Comparison of ENCODE assay signal across 1 cellular context in genomic region chr12:13100882-13101769, GRCh38.
A peak's percentile ranks its signal among the peaks of the same experiment; 100 is the strongest.
TF ChIP-seq lines count a peak whose summit lies in the region.

No MANE protein-coding gene starts in this region.

TF ChIP-seq in HepG2, 621 proteins besides CTCF, POLR2A, EP300 and RAD21 (continued from another document):
- TF ChIP-seq, protein P1, sequence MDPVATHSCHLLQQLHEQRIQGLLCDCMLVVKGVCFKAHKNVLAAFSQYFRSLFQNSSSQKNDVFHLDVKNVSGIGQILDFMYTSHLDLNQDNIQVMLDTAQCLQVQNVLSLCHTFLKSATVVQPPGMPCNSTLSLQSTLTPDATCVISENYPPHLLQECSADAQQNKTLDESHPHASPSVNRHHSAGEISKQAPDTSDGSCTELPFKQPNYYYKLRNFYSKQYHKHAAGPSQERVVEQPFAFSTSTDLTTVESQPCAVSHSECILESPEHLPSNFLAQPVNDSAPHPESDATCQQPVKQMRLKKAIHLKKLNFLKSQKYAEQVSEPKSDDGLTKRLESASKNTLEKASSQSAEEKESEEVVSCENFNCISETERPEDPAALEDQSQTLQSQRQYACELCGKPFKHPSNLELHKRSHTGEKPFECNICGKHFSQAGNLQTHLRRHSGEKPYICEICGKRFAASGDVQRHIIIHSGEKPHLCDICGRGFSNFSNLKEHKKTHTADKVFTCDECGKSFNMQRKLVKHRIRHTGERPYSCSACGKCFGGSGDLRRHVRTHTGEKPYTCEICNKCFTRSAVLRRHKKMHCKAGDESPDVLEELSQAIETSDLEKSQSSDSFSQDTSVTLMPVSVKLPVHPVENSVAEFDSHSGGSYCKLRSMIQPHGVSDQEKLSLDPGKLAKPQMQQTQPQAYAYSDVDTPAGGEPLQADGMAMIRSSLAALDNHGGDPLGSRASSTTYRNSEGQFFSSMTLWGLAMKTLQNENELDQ (CRISPR knock-in tag; IDR thresholded peaks at IDR 0.05; ENCODE audit: borderline replicate concordance): no peak
- no peak for TF ChIP-seq ARNTL (CRISPR knock-in tag; IDR thresholded peaks at IDR 0.05)
- TF ChIP-seq, protein P2, sequence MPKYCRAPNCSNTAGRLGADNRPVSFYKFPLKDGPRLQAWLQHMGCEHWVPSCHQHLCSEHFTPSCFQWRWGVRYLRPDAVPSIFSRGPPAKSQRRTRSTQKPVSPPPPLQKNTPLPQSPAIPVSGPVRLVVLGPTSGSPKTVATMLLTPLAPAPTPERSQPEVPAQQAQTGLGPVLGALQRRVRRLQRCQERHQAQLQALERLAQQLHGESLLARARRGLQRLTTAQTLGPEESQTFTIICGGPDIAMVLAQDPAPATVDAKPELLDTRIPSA (CRISPR knock-in tag; IDR thresholded peaks at IDR 0.05; ENCODE audit: borderline replicate concordance): no peak
- TF ChIP-seq SAFB2 (CRISPR knock-in tag; IDR thresholded peaks at IDR 0.05; ENCODE audit: borderline replicate concordance, low read depth): no peak
- no peak for TF ChIP-seq XBP1 (CRISPR knock-in tag; IDR thresholded peaks at IDR 0.05)
- no peak for TF ChIP-seq SRSF1 (optimal IDR thresholded peaks at IDR 0.05; ENCODE audit: low read depth, low read length)
- TF ChIP-seq YEATS4 (CRISPR knock-in tag; IDR thresholded peaks at IDR 0.05; ENCODE audit: borderline replicate concordance): peak; percentile 37; the same call in 1 of the 2 replicates
- no peak for TF ChIP-seq TAF1 (CRISPR knock-in tag; IDR thresholded peaks at IDR 0.05)
- TF ChIP-seq RXRA (CRISPR knock-in tag; IDR thresholded peaks at IDR 0.05): no peak
- TF ChIP-seq MLLT10 (CRISPR knock-in tag; IDR thresholded peaks at IDR 0.05): no peak
- no peak for TF ChIP-seq ZNF326 (CRISPR knock-in tag; IDR thresholded peaks at IDR 0.05; ENCODE audit: borderline replicate concordance)
- no peak for TF ChIP-seq ZMAT3 (CRISPR knock-in tag; conservative IDR thresholded peaks at IDR 0.05)
- TF ChIP-seq FOXM1 (CRISPR knock-in tag; IDR thresholded peaks at IDR 0.05): no peak
- no peak for TF ChIP-seq FOXJ3 (CRISPR knock-in tag; IDR thresholded peaks at IDR 0.05; ENCODE audit: borderline replicate concordance)
- TF ChIP-seq FOSL2 (CRISPR knock-in tag; IDR thresholded peaks at IDR 0.05): 0 out of 2 replicates have a peak, but pooled peaks have one; percentile 24
- TF ChIP-seq, protein P3, sequence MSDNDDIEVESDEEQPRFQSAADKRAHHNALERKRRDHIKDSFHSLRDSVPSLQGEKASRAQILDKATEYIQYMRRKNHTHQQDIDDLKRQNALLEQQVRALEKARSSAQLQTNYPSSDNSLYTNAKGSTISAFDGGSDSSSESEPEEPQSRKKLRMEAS (IDR thresholded peaks at IDR 0.05): 0 out of 2 replicates have a peak, but pooled peaks have one; percentile 19
- TF ChIP-seq ZNF546 (CRISPR knock-in tag; conservative IDR thresholded peaks at IDR 0.05): no peak
- TF ChIP-seq, protein P4, sequence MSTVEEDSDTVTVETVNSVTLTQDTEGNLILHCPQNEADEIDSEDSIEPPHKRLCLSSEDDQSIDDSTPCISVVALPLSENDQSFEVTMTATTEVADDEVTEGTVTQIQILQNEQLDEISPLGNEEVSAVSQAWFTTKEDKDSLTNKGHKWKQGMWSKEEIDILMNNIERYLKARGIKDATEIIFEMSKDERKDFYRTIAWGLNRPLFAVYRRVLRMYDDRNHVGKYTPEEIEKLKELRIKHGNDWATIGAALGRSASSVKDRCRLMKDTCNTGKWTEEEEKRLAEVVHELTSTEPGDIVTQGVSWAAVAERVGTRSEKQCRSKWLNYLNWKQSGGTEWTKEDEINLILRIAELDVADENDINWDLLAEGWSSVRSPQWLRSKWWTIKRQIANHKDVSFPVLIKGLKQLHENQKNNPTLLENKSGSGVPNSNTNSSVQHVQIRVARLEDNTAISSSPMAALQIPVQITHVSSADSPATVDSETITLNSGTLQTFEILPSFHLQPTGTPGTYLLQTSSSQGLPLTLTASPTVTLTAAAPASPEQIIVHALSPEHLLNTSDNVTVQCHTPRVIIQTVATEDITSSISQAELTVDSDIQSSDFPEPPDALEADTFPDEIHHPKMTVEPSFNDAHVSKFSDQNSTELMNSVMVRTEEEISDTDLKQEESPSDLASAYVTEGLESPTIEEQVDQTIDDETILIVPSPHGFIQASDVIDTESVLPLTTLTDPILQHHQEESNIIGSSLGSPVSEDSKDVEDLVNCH (CRISPR knock-in tag; IDR thresholded peaks at IDR 0.05): no peak
- no peak for TF ChIP-seq FOXA1 (IDR thresholded peaks at IDR 0.05)
- no peak for TF ChIP-seq FOXA1 (CRISPR knock-in tag; IDR thresholded peaks at IDR 0.05)
- peak; percentile 95 for TF ChIP-seq RFX1 (IDR thresholded peaks at IDR 0.05)
- no peak for TF ChIP-seq HNRNPUL1 (IDR thresholded peaks at IDR 0.05; ENCODE audit: low read depth, low read length)
- TF ChIP-seq TARDBP (CRISPR knock-in tag; IDR thresholded peaks at IDR 0.05): no peak
- TF ChIP-seq CCAR2 (optimal IDR thresholded peaks at IDR 0.05; ENCODE audit: low read depth, low read length): no peak
- TF ChIP-seq GFI1 (CRISPR knock-in tag; IDR thresholded peaks at IDR 0.05; ENCODE audit: borderline replicate concordance): no peak
- no peak for TF ChIP-seq ZNF367 (CRISPR knock-in tag; IDR thresholded peaks at IDR 0.05; ENCODE audit: borderline replicate concordance)
- no peak for TF ChIP-seq SMAD3 (CRISPR knock-in tag; IDR thresholded peaks at IDR 0.05)
- TF ChIP-seq ZNF235 (CRISPR knock-in tag; IDR thresholded peaks at IDR 0.05; ENCODE audit: borderline replicate concordance): no peak
- 0 out of 2 replicates have a peak, but pooled peaks have one; percentile 9 for TF ChIP-seq MAZ (IDR thresholded peaks at IDR 0.05; ENCODE audit: borderline replicate concordance, low read depth, low read length)
- no peak for TF ChIP-seq MAZ (CRISPR knock-in tag; IDR thresholded peaks at IDR 0.05; ENCODE audit: low read depth)
- no peak for TF ChIP-seq ZFP36 (IDR thresholded peaks at IDR 0.05; ENCODE audit: borderline replicate concordance, low read depth, low read length, partially characterized antibody)
- TF ChIP-seq DNMT3B (CRISPR knock-in tag; conservative IDR thresholded peaks at IDR 0.05): no peak
- TF ChIP-seq RBM22 (optimal IDR thresholded peaks at IDR 0.05; ENCODE audit: low read length): peak; percentile 99
- no peak for TF ChIP-seq ZC3H4 (CRISPR knock-in tag; IDR thresholded peaks at IDR 0.05; ENCODE audit: borderline replicate concordance)
- TF ChIP-seq ATF4 (CRISPR knock-in tag; IDR thresholded peaks at IDR 0.05): no peak
- TF ChIP-seq, protein P5, sequence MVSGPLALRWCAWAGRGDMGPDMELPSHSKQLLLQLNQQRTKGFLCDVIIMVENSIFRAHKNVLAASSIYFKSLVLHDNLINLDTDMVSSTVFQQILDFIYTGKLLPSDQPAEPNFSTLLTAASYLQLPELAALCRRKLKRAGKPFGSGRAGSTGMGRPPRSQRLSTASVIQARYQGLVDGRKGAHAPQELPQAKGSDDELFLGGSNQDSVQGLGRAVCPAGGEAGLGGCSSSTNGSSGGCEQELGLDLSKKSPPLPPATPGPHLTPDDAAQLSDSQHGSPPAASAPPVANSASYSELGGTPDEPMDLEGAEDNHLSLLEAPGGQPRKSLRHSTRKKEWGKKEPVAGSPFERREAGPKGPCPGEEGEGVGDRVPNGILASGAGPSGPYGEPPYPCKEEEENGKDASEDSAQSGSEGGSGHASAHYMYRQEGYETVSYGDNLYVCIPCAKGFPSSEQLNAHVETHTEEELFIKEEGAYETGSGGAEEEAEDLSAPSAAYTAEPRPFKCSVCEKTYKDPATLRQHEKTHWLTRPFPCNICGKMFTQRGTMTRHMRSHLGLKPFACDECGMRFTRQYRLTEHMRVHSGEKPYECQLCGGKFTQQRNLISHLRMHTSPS (CRISPR knock-in tag; IDR thresholded peaks at IDR 0.05; ENCODE audit: low read depth): no peak
- TF ChIP-seq HES4 (CRISPR knock-in tag; IDR thresholded peaks at IDR 0.05; ENCODE audit: borderline replicate concordance): no peak
- no peak for TF ChIP-seq ZNF737 (CRISPR knock-in tag; IDR thresholded peaks at IDR 0.05; ENCODE audit: borderline replicate concordance)
- no peak for TF ChIP-seq ZNF720 (CRISPR knock-in tag; IDR thresholded peaks at IDR 0.05)
- TF ChIP-seq KDM5A (IDR thresholded peaks at IDR 0.05; ENCODE audit: borderline replicate concordance, low read length): no peak
